In genomic region chr4:130901321-130901720, GRCh38 we compare ENCODE assay signal across 23 cellular contexts.
A peak's percentile ranks its signal among the peaks of the same experiment; 100 is the strongest.
DNase-seq lines count a peak whose midpoint lies in the region; ATAC-seq and TF ChIP-seq lines count a peak whose summit lies in the region.
"Had no signal": no experiment of that assay in that cellular context is flagged by ENCODE, and none has a peak within 500 bp of the region (broad histone marks: within the 10 kb centered on the region; RNA-seq: fewer than 3 reads in every experiment).

No MANE protein-coding gene starts in this region.

- in situ Hi-C loops in mammary epithelial cell (cut with MboI; ENCODE audit: low sequenced_read_pairs in 2 of 2) = no loop called here

- intact Hi-C loops in mammary epithelial cell (cut with micrococcal nuclease) = no loop called here

- dilution Hi-C loops in mammary epithelial cell (cut with HindIII; ENCODE audit: low sequenced_read_pairs) = no loop called here

- no peaks in the 10 kb centered on the region for H3K27me3 ChIP-seq in BLaER1
- no peaks in the 10 kb centered on the region for H3K27me3 ChIP-seq in BLaER1 treated with 17β-estradiol and CSF1 and Interleukin-3, amounts not matched to agents 10 nM and 100 nM
- H3K27me3 ChIP-seq in WERI-Rb-1 (ENCODE audit: insufficient read depth, low read depth, severe bottlenecking) = no peaks in the 10 kb centered on the region
- H3K27me3 ChIP-seq in foreskin keratinocyte = no peaks in the 10 kb centered on the region
- H3K27me3 ChIP-seq in mammary epithelial cell (ENCODE audit: insufficient read depth, low read length) = no peaks in the 10 kb centered on the region
- H3K27me3 ChIP-seq: BE2C had no signal

- H3K4me3 ChIP-seq in BLaER1 (no peak overlapping the region), WERI-Rb-1 (ENCODE audit: low read depth, low read length) (no peak overlapping the region), mammary epithelial cell (replicated peaks in 1 of 3; ENCODE audit: insufficient read depth in 1 of 3, low read depth in 2 of 3, low read length in 3 of 3) (no peak overlapping the region)
- no peak overlapping the region for H3K4me3 ChIP-seq in BLaER1 treated with 17β-estradiol and CSF1 and Interleukin-3, amounts not matched to agents 10 nM and 100 nM
- H3K4me3 ChIP-seq: GM12878 had no signal

- no peaks in the 10 kb centered on the region for H3K79me2 ChIP-seq in mammary epithelial cell (ENCODE audit: insufficient read depth, low read length)

- no peak for ATAC-seq in foreskin keratinocyte
- ATAC-seq: GM12878 had no signal

- DNase-seq in WERI-Rb-1 = peak; percentile 17
- peak; percentile 47 for DNase-seq in renal cortical epithelial cell (ENCODE audit: low read depth)
- no peak for DNase-seq in foreskin keratinocyte
- DNase-seq in mammary epithelial cell = no peak
- DNase-seq in NCI-H187 treated with DMSO at 0.1 percent for 48 hours (lab: John Stamatoyannopoulos, UW) = no peak
- DNase-seq: 8988T; ACHN; BE2C; C1 segment of cervical spinal cord; CD4-positive, alpha-beta memory T cell; CD4-positive, CD25-positive, alpha-beta regulatory T cell; CD8-positive, alpha-beta memory T cell; COR-L47; DMS 273 treated with DMSO at 0.1 percent for 48 hours; DMS153; DMS53; DMS79; DND-41; EL; GDM1 had no signal

- CTCF ChIA-PET in mammary epithelial cell (lab: Charles Lee; ENCODE audit: low non-redundant PET) = no interaction called here

- no peaks in the 10 kb centered on the region for H3K36me3 ChIP-seq in BLaER1
- no peaks in the 10 kb centered on the region for H3K36me3 ChIP-seq in BLaER1 treated with 17β-estradiol and CSF1 and Interleukin-3, amounts not matched to agents 10 nM and 100 nM
- H3K36me3 ChIP-seq in WERI-Rb-1 = no peaks in the 10 kb centered on the region
- H3K36me3 ChIP-seq in mammary epithelial cell (ENCODE audit: insufficient read depth, low read length) = no peaks in the 10 kb centered on the region
- H3K36me3 ChIP-seq: BE2C had no signal

- H3K27ac ChIP-seq in BLaER1 = no peak overlapping the region
- peak overlapping the region in 8 of 11 experiments; percentile 7 to 55 (median 42); a peak in 12 of 22 replicates for H3K27ac ChIP-seq in BLaER1 treated with 17β-estradiol and CSF1 and Interleukin-3, amounts not matched to agents 10 nM and 100 nM
- no peak overlapping the region for H3K27ac ChIP-seq in WERI-Rb-1
- H3K27ac ChIP-seq in foreskin keratinocyte = no peak overlapping the region
- H3K27ac ChIP-seq in mammary epithelial cell (ENCODE audit: insufficient read depth, low read depth, low read length) = no peak overlapping the region

- H3K4me2 ChIP-seq in BLaER1 (peak overlapping the region; percentile 45), mammary epithelial cell (ENCODE audit: insufficient read depth, low read depth, low read length) (no peak overlapping the region)
- peak overlapping the region; percentile 55 to 78 (median 65) for H3K4me2 ChIP-seq in BLaER1 treated with 17β-estradiol and CSF1 and Interleukin-3, amounts not matched to agents 10 nM and 100 nM

- WGBS in mammary epithelial cell (ENCODE audit: low coverage, missing lambda C conversion rate) = 55% methylated on average over 2 of the region's 5 CpGs

- H3K4me1 ChIP-seq in BLaER1 = peaks cover 8% of the 10 kb centered on the region
- H3K4me1 ChIP-seq in BLaER1 treated with 17β-estradiol and CSF1 and Interleukin-3, amounts not matched to agents 10 nM and 100 nM = peaks cover 7 to 22% (median 11%) of the 10 kb centered on the region in 10 experiments
- H3K4me1 ChIP-seq in foreskin keratinocyte = no peaks in the 10 kb centered on the region
- H3K4me1 ChIP-seq in mammary epithelial cell (ENCODE audit: insufficient read depth, low read length) = no peaks in the 10 kb centered on the region
- H3K4me1 ChIP-seq: BE2C had no signal

- TF ChIP-seq CTCF in WERI-Rb-1 (IDR thresholded peaks at IDR 0.05; ENCODE audit: low read depth, low read length) = no peak
- TF ChIP-seq CTCF in foreskin keratinocyte (conservative IDR thresholded peaks at IDR 0.05) = no peak
- TF ChIP-seq CTCF in mammary epithelial cell (conservative IDR thresholded peaks at IDR 0.05 in 1 of 2, IDR thresholded peaks at IDR 0.05 in 1 of 2; ENCODE audit: extremely low read depth in 1 of 2, insufficient read depth in 1 of 2, low read depth in 1 of 2, low read length in 2 of 2) = no peak

- H2AFZ ChIP-seq in mammary epithelial cell (ENCODE audit: low read depth, low read length) = no peak overlapping the region

- H3K9ac ChIP-seq in BLaER1 (no peak overlapping the region), mammary epithelial cell (ENCODE audit: insufficient read depth, low read length) (no peak overlapping the region)
- H3K9ac ChIP-seq in BLaER1 treated with 17β-estradiol and CSF1 and Interleukin-3, amounts not matched to agents 10 nM and 100 nM = no peak overlapping the region

- BruUV-seq in mammary epithelial cell (replicated peaks; lab: Mats Ljungman, UMichigan) = no TSS peak

- H4K20me1 ChIP-seq in BLaER1 = no peaks in the 10 kb centered on the region
- H4K20me1 ChIP-seq in BLaER1 treated with 17β-estradiol and CSF1 and Interleukin-3, amounts not matched to agents 10 nM and 100 nM = no peaks in the 10 kb centered on the region
- no peaks in the 10 kb centered on the region for H4K20me1 ChIP-seq in mammary epithelial cell (ENCODE audit: insufficient read depth, low read length)

- H3K9me3 ChIP-seq in BLaER1 (no peaks in the 10 kb centered on the region), WERI-Rb-1 (ENCODE audit: severe bottlenecking) (no peaks in the 10 kb centered on the region), mammary epithelial cell (replicated peaks; ENCODE audit: insufficient read depth, low read length) (no peaks in the 10 kb centered on the region)
- no peaks in the 10 kb centered on the region for H3K9me3 ChIP-seq in BLaER1 treated with 17β-estradiol and CSF1 and Interleukin-3, amounts not matched to agents 10 nM and 100 nM (replicated peaks in 1 of 11)
- H3K9me3 ChIP-seq: BE2C had no signal

Comparison
In these comparisons a context has a peak if more than half of its experiments do, and no peak if none do; other contexts are left out.
1. H3K27ac ChIP-seq: peak in BLaER1 treated with 17β-estradiol and CSF1 and Interleukin-3, amounts not matched to agents 10 nM and 100 nM (8 of 11); none in BLaER1 (single experiment), WERI-Rb-1 (single experiment), foreskin keratinocyte (single experiment) and mammary epithelial cell (single experiment).
2. DNase-seq: peak in WERI-Rb-1 (single experiment) and renal cortical epithelial cell (single experiment); none in foreskin keratinocyte (0 of 2), mammary epithelial cell (single experiment) and NCI-H187 treated with DMSO at 0.1 percent for 48 hours (single experiment).